Comparison of ENCODE assay signal across 16 cellular contexts in the genomic region with DNA sequence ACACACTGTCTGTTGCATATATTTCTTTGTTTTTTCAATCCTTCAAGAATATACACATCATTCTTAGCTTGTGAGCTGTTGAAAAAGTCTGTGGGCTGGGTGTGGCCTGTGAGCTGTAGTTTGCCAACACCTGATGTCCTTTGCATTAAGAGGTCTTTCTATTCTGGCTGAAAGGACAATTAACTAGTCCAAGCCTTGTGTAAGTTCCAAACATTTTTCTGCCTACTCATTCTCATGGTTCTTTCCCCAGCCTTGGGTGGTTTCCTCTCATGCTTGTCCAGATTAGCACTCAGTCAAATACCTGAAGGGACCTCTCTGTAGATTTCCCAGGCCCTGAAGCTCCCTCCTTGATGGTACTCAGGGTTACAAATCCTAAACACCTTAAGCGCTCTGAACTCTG. TPM values are rescaled to one million over a fixed set of nuclear protein-coding genes. Genes with fewer than 3 reads are reported as not detected.
A peak's percentile ranks its signal among the peaks of the same experiment; 100 is the strongest.
DNase-seq lines count a peak whose midpoint lies in the region; ATAC-seq, FAIRE-seq and TF ChIP-seq lines count a peak whose summit lies in the region.
"Had no signal": no experiment of that assay in that cellular context is flagged by ENCODE, and none has a peak within 500 bp of the region (broad histone marks: within the 10 kb centered on the region; RNA-seq: fewer than 3 reads in every experiment).

No MANE protein-coding gene starts in this region.

- H3K9me2 ChIP-seq in PC-3 (replicated peaks; ENCODE audit: low read length) = no peaks in the 10 kb centered on the region

- H3K9me3 ChIP-seq in prostate gland = no peaks in the 10 kb centered on the region
- no peaks in the 10 kb centered on the region for H3K9me3 ChIP-seq in PC-3 (ENCODE audit: low read length)
- H3K9me3 ChIP-seq: spleen had no signal

- H3K79me2 ChIP-seq in PC-3 (ENCODE audit: low read length) = no peaks in the 10 kb centered on the region

- no peaks in the 10 kb centered on the region for H3F3A ChIP-seq in PC-3 (ENCODE audit: low read length, unreplicated experiment)

- no peak overlapping the region for H3K4me2 ChIP-seq in PC-3 (ENCODE audit: low read length)

- POLR2A ChIA-PET in PC-3 (lab: Charles Lee; ENCODE audit: unreplicated experiment) = no interaction called here

- H3K36me3 ChIP-seq in bronchial epithelial cell (ENCODE audit: control insufficient read depth, insufficient read depth, low read length) = no peaks in the 10 kb centered on the region
- H3K36me3 ChIP-seq in prostate gland = no peaks in the 10 kb centered on the region
- H3K36me3 ChIP-seq in PC-3 (ENCODE audit: low read depth, low read length) = no peaks in the 10 kb centered on the region
- H3K36me3 ChIP-seq: spleen had no signal

- BruUV-seq in PC-3 (replicated peaks; lab: Mats Ljungman, UMichigan) = no TSS peak

- H3K4me3 ChIP-seq in bronchial epithelial cell (ENCODE audit: low read depth, low read length) = no peak overlapping the region
- no peak overlapping the region for H3K4me3 ChIP-seq in prostate gland
- no peak overlapping the region for H3K4me3 ChIP-seq in PC-3 (ENCODE audit: low read length)
- H3K4me3 ChIP-seq: spleen had no signal

- intact Hi-C loops in prostate gland (cut with DNase I) (no loop called here), PC-3 (cut with micrococcal nuclease) (no loop called here)

- TF ChIP-seq CTCF in bronchial epithelial cell (IDR thresholded peaks at IDR 0.05; ENCODE audit: insufficient read depth, low read length, severe bottlenecking) = no peak
- no peak for TF ChIP-seq CTCF in omental fat pad (IDR thresholded peaks at IDR 0.05)
- TF ChIP-seq CTCF in prostate gland (IDR thresholded peaks at IDR 0.05) = no peak
- TF ChIP-seq CTCF in PC-3 (conservative IDR thresholded peaks at IDR 0.05; ENCODE audit: low read depth, low read length) = no peak

- H4K20me1 ChIP-seq in PC-3 (ENCODE audit: low read length) = no peaks in the 10 kb centered on the region

- H3K27ac ChIP-seq in prostate gland (no peak overlapping the region), PC-3 (ENCODE audit: low read length) (no peak overlapping the region)
- H3K27ac ChIP-seq: 22Rv1 had no signal

- H3K27me3 ChIP-seq in bronchial epithelial cell (ENCODE audit: control insufficient read depth, insufficient read depth, low read length) (no peaks in the 10 kb centered on the region), prostate gland (replicated peaks; ENCODE audit: insufficient read depth) (no peaks in the 10 kb centered on the region), PC-3 (ENCODE audit: low read length) (no peaks in the 10 kb centered on the region)
- H3K27me3 ChIP-seq: spleen had no signal

- H3K9ac ChIP-seq in PC-3 (ENCODE audit: low read length) = no peak overlapping the region

- CTCF ChIA-PET in PC-3 (lab: Charles Lee) = interaction anchor here (0.6 kb wide), 1 partner anchor 68 kb away, joined by 3 read pairs; no protein-coding TSS in a partner anchor

- FAIRE-seq in bronchial epithelial cell (lab: Jason Lieb, UNC) = no peak

- TF ChIP-seq POLR2A in prostate gland (IDR thresholded peaks at IDR 0.05) = no peak

- H3K4me1 ChIP-seq in prostate gland (replicated peaks) (no peaks in the 10 kb centered on the region), PC-3 (ENCODE audit: insufficient read depth, low read length) (peaks cover 31% of the 10 kb centered on the region)

- no peak overlapping the region for H2AFZ ChIP-seq in PC-3 (ENCODE audit: low read length)

- 96% methylated on average over 1 of the region's 1 CpG for WGBS in prostate gland

- DNase-seq in NOMO-1 treated with DMSO at 0.1 percent for 48 hours (lab: John Stamatoyannopoulos, UW; ENCODE audit: unreplicated experiment) = peak; percentile 23
- DNase-seq in NOMO-1 (lab: John Stamatoyannopoulos, UW; ENCODE audit: unreplicated experiment in 2 of 2) = no peak
- peak; percentile 65 for DNase-seq in bronchial epithelial cell (ENCODE audit: low read depth)
- no peak for DNase-seq in omental fat pad (ENCODE audit: low spot score)
- no peak for DNase-seq in foreskin melanocyte
- no peak for DNase-seq in prostate gland (ENCODE audit: low spot score)
- DNase-seq in PC-3 = no peak
- DNase-seq: activated CD4-positive, alpha-beta T cell treated with anti-CD3 and anti-CD28 coated beads, Interleukin-2, amount 50 U/mL, for 48 hours; amygdala; DND-41; NCI-H1048; NCI-H526; spleen had no signal

- peak; percentile 36 for ATAC-seq in HG02610 (IDR thresholded peaks at IDR 0.05; ENCODE audit: unreplicated experiment)
- ATAC-seq in omental fat pad (ENCODE audit: low FRiP score) = peak; percentile 45
- no peak for ATAC-seq in PC-3
- ATAC-seq: SK-N-SH treated with all-trans-retinoic acid at 6 μM for 48 hours had no signal

RNA-seq across cellular contexts. Expression of a gene that starts 57.8 kb away (rescaled TPM):
- total RNA-seq in bronchial epithelial cell (45.5 and 70.0 TPM in 2 replicates), omental fat pad (100 to 1,000 TPM in 2 of 4 donors, 10 to 100 TPM in 2; 58.3 to 318 (median 104) TPM), prostate gland (10 to 100 TPM in 1 of 2 donors, 1 to 10 TPM in 1; 3.8 to 28.3 TPM), PC-3 (2014; rRNA removed) (45.4 and 56.8 TPM in 2 replicates)

Comparison
In these comparisons a context has a peak if more than half of its experiments do, and no peak if none do; other contexts are left out.
1. DNase-seq: peak in NOMO-1 treated with DMSO at 0.1 percent for 48 hours (single experiment) and bronchial epithelial cell (single experiment); none in NOMO-1 (0 of 2), omental fat pad (single experiment), foreskin melanocyte (single experiment), prostate gland (single experiment) and PC-3 (single experiment).